In the genomic region with DNA sequence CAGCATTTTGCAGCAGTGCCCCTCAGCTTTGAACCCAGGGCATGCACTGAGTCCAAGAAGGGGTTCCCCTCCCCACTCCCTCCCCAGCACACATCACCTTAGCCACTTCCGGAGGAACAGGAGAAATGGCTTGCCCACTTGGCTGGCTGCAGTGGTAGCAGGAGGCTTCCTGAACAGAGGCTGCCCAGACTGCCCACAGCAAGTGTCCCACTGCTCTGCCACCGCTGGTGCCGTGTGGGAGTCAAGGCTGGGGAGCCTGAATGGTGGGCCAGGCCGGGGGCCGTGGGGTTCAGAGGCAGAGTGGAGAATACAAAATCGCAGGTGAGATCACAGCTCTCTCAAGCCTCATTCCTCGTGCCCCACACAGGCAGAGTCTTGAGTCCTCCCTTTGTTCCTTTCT, we compare ENCODE assay signal across 19 cellular contexts. TPM values are rescaled to one million over a fixed set of nuclear protein-coding genes. Genes with fewer than 3 reads are reported as not detected.
DNase-seq lines count a peak whose midpoint lies in the region; ATAC-seq and TF ChIP-seq lines count a peak whose summit lies in the region.
"Had no signal": no experiment of that assay in that cellular context is flagged by ENCODE, and none has a peak within 500 bp of the region (broad histone marks: within the 10 kb centered on the region; RNA-seq: fewer than 3 reads in every experiment).

No MANE protein-coding gene starts in this region.

- CTCF ChIA-PET in activated CD8-positive, alpha-beta memory T cell treated with anti-CD3 and anti-CD28 coated beads, Interleukin-2, amount 10 ng/mL, durations not matched to agents 7 days and 5 days (lab: Charles Lee) = interaction anchor here (0.8 to 4.1 kb wide), 7 partner anchors 11 to 50 kb away, joined by 3 to 27 read pairs (median 3); no protein-coding TSS in a partner anchor

- H3K27ac ChIP-seq in upper lobe of right lung = no peak overlapping the region

- ATAC-seq in activated CD8-positive, alpha-beta memory T cell treated with anti-CD3 and anti-CD28 coated beads, Interleukin-2, amount 10 ng/mL, durations not matched to agents 7 days and 5 days = peak; percentile 49
- no peak for ATAC-seq in upper lobe of right lung
- ATAC-seq in HG02571 (IDR thresholded peaks at IDR 0.05; ENCODE audit: unreplicated experiment) = no peak
- ATAC-seq: K562, mucosa of descending colon, right cardiac atrium had no signal

- H3K27ac Mint-ChIP-seq in activated CD8-positive, alpha-beta memory T cell treated with anti-CD3 and anti-CD28 coated beads, Interleukin-2, amount 10 ng/mL, durations not matched to agents 7 days and 5 days = peak overlapping the region; percentile 88
- H3K27ac Mint-ChIP-seq in immature natural killer cell = peak overlapping the region; percentile 95 to 100 (median 98)

- H3K9me3 ChIP-seq in upper lobe of right lung = no peaks in the 10 kb centered on the region
- H3K9me3 ChIP-seq: mucosa of descending colon had no signal

- H3K27me3 Mint-ChIP-seq in activated CD8-positive, alpha-beta memory T cell treated with anti-CD3 and anti-CD28 coated beads, Interleukin-2, amount 10 ng/mL, durations not matched to agents 7 days and 5 days = no peaks in the 10 kb centered on the region
- H3K27me3 Mint-ChIP-seq in immature natural killer cell (ENCODE audit: low read depth in 3 of 3) = peaks cover 43 to 92% (median 88%) of the 10 kb centered on the region in 3 donors

- intact Hi-C loops in upper lobe of right lung (cut with DNase I) = no loop called here

- peak overlapping the region; percentile 41 for H3K4me3 Mint-ChIP-seq in activated CD8-positive, alpha-beta memory T cell treated with anti-CD3 and anti-CD28 coated beads, Interleukin-2, amount 10 ng/mL, durations not matched to agents 7 days and 5 days
- peak overlapping the region; percentile 84 to 92 (median 87) for H3K4me3 Mint-ChIP-seq in immature natural killer cell

- no peaks in the 10 kb centered on the region for H3K9me3 Mint-ChIP-seq in activated CD8-positive, alpha-beta memory T cell treated with anti-CD3 and anti-CD28 coated beads, Interleukin-2, amount 10 ng/mL, durations not matched to agents 7 days and 5 days (ENCODE audit: low read depth)
- H3K9me3 Mint-ChIP-seq in immature natural killer cell = no peaks in the 10 kb centered on the region

- TF ChIP-seq CTCF in upper lobe of right lung (IDR thresholded peaks at IDR 0.05) (no peak), GM10266 (IDR thresholded peaks at IDR 0.05; ENCODE audit: control insufficient read depth, insufficient read depth, low read depth, missing control alignments) (no peak)

- DNase-seq in stimulated activated CD4-positive, alpha-beta T cell treated with anti-CD3 and anti-CD28 coated beads, Interleukin-15, amount 100 ng/mL, for 24 hours = peak; percentile 31
- no peak for DNase-seq in stimulated activated CD4-positive, alpha-beta T cell treated with anti-CD3 and anti-CD28 coated beads, Interleukin-2, amount 100 ng/mL, for 24 hours
- peak; percentile 64 for DNase-seq in activated CD8-positive, alpha-beta memory T cell treated with anti-CD3 and anti-CD28 coated beads, Interleukin-2, amount 10 ng/mL, durations not matched to agents 7 days and 5 days
- DNase-seq in immature natural killer cell (peak; percentile 56 to 60 (median 58)), upper lobe of right lung (peak; percentile 59), GM03348 (ENCODE audit: low spot score) (no peak), GM10266 (ENCODE audit: extremely low spot score) (no peak)
- DNase-seq: anterior cingulate cortex; effector CD8-positive, alpha-beta T cell; EL; glutamatergic neuron; HCEC 1CT; mucosa of descending colon; NCI-H1930; NCI-H446 treated with DMSO at 0.1 percent for 48 hours; right cardiac atrium; SW 1271 had no signal

- H3K4me1 Mint-ChIP-seq in activated CD8-positive, alpha-beta memory T cell treated with anti-CD3 and anti-CD28 coated beads, Interleukin-2, amount 10 ng/mL, durations not matched to agents 7 days and 5 days = peaks cover 97% of the 10 kb centered on the region
- H3K4me1 Mint-ChIP-seq in immature natural killer cell = peaks cover 99 to 100% of the 10 kb centered on the region in 2 donors

- H3K27me3 ChIP-seq in upper lobe of right lung = no peaks in the 10 kb centered on the region

- no peak overlapping the region for H3K4me3 ChIP-seq in upper lobe of right lung
- H3K4me3 ChIP-seq: K562, mucosa of descending colon had no signal

- H3K36me3 ChIP-seq in upper lobe of right lung = no peaks in the 10 kb centered on the region

- peaks cover 61% of the 10 kb centered on the region for H3K36me3 Mint-ChIP-seq in activated CD8-positive, alpha-beta memory T cell treated with anti-CD3 and anti-CD28 coated beads, Interleukin-2, amount 10 ng/mL, durations not matched to agents 7 days and 5 days
- peaks cover 28 to 55% (median 53%) of the 10 kb centered on the region in 3 donors for H3K36me3 Mint-ChIP-seq in immature natural killer cell

- no peaks in the 10 kb centered on the region for H3K4me1 ChIP-seq in upper lobe of right lung

RNA-seq across cellular contexts. Expression of a gene that starts 34.5 kb away (rescaled TPM):
- 100 to 1,000 TPM; 190 to 197 TPM for total RNA-seq in activated CD8-positive, alpha-beta memory T cell treated with anti-CD3 and anti-CD28 coated beads, Interleukin-2, amount 10 ng/mL, durations not matched to agents 7 days and 5 days
- 1,000 to 10,000 TPM; 1,122 to 1,466 (median 1,335) TPM for polyA plus RNA-seq in immature natural killer cell
- total RNA-seq in upper lobe of right lung = 8.9 TPM

Comparison
In these comparisons a context has a peak if more than half of its experiments do, and no peak if none do; other contexts are left out.
1. DNase-seq: peak in stimulated activated CD4-positive, alpha-beta T cell treated with anti-CD3 and anti-CD28 coated beads, Interleukin-15, amount 100 ng/mL, for 24 hours (single experiment), activated CD8-positive, alpha-beta memory T cell treated with anti-CD3 and anti-CD28 coated beads, Interleukin-2, amount 10 ng/mL, durations not matched to agents 7 days and 5 days (single experiment), immature natural killer cell (3 of 3) and upper lobe of right lung (single experiment); none in stimulated activated CD4-positive, alpha-beta T cell treated with anti-CD3 and anti-CD28 coated beads, Interleukin-2, amount 100 ng/mL, for 24 hours (0 of 2), GM03348 (single experiment) and GM10266 (single experiment).
2. RNA of a gene that starts 34.5 kb away (total RNA-seq): 190 to 197 TPM in activated CD8-positive, alpha-beta memory T cell treated with anti-CD3 and anti-CD28 coated beads, Interleukin-2, amount 10 ng/mL, durations not matched to agents 7 days and 5 days; 8.9 TPM in upper lobe of right lung (single experiment); every median in the first group is over 10 times any median in the second.